Comparison of ENCODE assay signal across 1 cellular context in the genomic region with DNA sequence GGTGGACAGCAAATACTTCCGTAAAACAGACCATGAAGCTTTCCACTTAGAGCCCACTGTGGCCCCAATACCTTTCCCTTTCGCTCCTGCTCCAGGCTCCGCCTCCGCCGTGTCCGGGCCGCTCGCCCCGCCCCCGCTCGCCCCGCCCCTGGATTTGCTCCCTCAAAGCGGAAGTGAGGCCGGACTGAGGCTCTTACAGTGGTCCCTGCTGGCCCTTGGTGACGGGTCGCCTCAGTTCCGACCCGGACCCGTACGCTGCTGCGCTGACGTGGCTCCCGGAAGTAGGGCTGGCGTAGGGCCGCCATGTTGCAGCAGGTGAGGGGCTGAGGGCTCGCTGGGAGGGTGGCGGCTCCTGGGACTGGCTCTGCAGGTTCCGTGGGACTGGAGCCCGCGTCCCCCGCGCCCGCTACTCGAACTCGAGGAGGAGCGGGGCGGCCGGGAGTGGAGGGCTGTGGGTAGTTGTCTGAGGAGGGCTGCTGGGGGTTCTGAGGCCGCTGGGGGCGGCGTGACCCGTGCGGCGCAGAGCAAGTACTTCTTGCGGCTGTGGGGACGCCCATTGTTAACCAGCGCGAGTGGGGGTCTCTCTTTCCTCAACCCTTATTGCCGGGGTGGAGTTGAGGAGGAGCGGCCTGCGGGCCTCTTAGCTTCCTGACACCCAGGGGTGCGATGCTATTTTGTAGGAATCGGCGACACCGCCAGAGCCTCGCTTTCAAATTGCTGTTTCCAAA.
TF ChIP-seq lines count a peak whose summit lies in the region.
"Not testable (repeated sequence)": the region's sequence is repeated elsewhere in the genome, so short reads cannot be mapped to it uniquely, and the experiment has no call there.

Gene TVP23B (plus strand): TSS at position 193 of the 728 bp plus-strand sequence. CDS start 111 bp downstream, at position 304.

TF ChIP-seq in HepG2, 621 proteins besides CTCF, POLR2A, EP300 and RAD21 (continued from another document and continues in another):
- TF ChIP-seq ARID5B (CRISPR knock-in tag; IDR thresholded peaks at IDR 0.05) (0 out of 2 replicates have a peak, but pooled peaks have one; percentile 20), PHF8 (CRISPR knock-in tag; IDR thresholded peaks at IDR 0.05) (peak; percentile 73), CBX5 (CRISPR knock-in tag; IDR thresholded peaks at IDR 0.05; ENCODE audit: borderline replicate concordance) (peak; percentile 80; the same call in 1 of the 2 replicates), POLR2AphosphoS5 (IDR thresholded peaks at IDR 0.05; ENCODE audit: low read depth, low read length) (peak; percentile 59), ELF1 (CRISPR knock-in tag; IDR thresholded peaks at IDR 0.05) (peak; percentile 95), MIER2 (CRISPR knock-in tag; IDR thresholded peaks at IDR 0.05) (0 out of 2 replicates have a peak, but pooled peaks have one; percentile 40), RXRB (CRISPR knock-in tag; IDR thresholded peaks at IDR 0.05; ENCODE audit: borderline replicate concordance) (peak; percentile 54; the same call in 1 of the 2 replicates), TGIF2 (CRISPR knock-in tag; IDR thresholded peaks at IDR 0.05) (0 out of 2 replicates have a peak, but pooled peaks have one; percentile 59), ZFP90 (CRISPR knock-in tag; IDR thresholded peaks at IDR 0.05; ENCODE audit: borderline replicate concordance) (0 out of 2 replicates have a peak, but pooled peaks have one; percentile 40), NR2F6 (CRISPR knock-in tag; IDR thresholded peaks at IDR 0.05) (peak; percentile 61; the same call in 1 of the 2 replicates), ZNF331 (CRISPR knock-in tag; IDR thresholded peaks at IDR 0.05) (0 out of 2 replicates have a peak, but pooled peaks have one; percentile 44), FOXA1 (CRISPR knock-in tag; IDR thresholded peaks at IDR 0.05) (peak; percentile 16; the same call in 1 of the 2 replicates), ELF3 (CRISPR knock-in tag; IDR thresholded peaks at IDR 0.05) (peak; percentile 88), CREM (IDR thresholded peaks at IDR 0.05) (peak; percentile 79), DR1 (CRISPR knock-in tag; IDR thresholded peaks at IDR 0.05) (peak; percentile 56; the same call in 1 of the 2 replicates), POLR2G (IDR thresholded peaks at IDR 0.05; ENCODE audit: low read depth, low read length) (peak; percentile 70), ASH2L (IDR thresholded peaks at IDR 0.05; ENCODE audit: insufficient read length, low read depth, low read length) (peak; percentile 27), GABPA (IDR thresholded peaks at IDR 0.05; ENCODE audit: low read depth, low read length) (peak; percentile 80), GABPA (CRISPR knock-in tag; IDR thresholded peaks at IDR 0.05; ENCODE audit: low read depth) (peak; percentile 93), FOXK1 (CRISPR knock-in tag; IDR thresholded peaks at IDR 0.05; ENCODE audit: borderline replicate concordance, low read depth) (peak; percentile 68; the same call in 1 of the 2 replicates), IKZF5 (CRISPR knock-in tag; IDR thresholded peaks at IDR 0.05) (peak; percentile 23; the same call in 1 of the 2 replicates), THRA (CRISPR knock-in tag; IDR thresholded peaks at IDR 0.05; ENCODE audit: borderline replicate concordance) (peak; percentile 45; the same call in 1 of the 2 replicates), ZNF350 (CRISPR knock-in tag; IDR thresholded peaks at IDR 0.05; ENCODE audit: borderline replicate concordance, low read depth) (peak; percentile 39; the same call in 1 of the 2 replicates), HOXA3 (CRISPR knock-in tag; IDR thresholded peaks at IDR 0.05) (peak; percentile 98), KDM3A (CRISPR knock-in tag; IDR thresholded peaks at IDR 0.05; ENCODE audit: low read depth) (peak; percentile 75), YEATS4 (CRISPR knock-in tag; IDR thresholded peaks at IDR 0.05; ENCODE audit: borderline replicate concordance) (peak; percentile 85), PITX1 (CRISPR knock-in tag; IDR thresholded peaks at IDR 0.05) (0 out of 2 replicates have a peak, but pooled peaks have one; percentile 23)
- TF ChIP-seq, protein P1, sequence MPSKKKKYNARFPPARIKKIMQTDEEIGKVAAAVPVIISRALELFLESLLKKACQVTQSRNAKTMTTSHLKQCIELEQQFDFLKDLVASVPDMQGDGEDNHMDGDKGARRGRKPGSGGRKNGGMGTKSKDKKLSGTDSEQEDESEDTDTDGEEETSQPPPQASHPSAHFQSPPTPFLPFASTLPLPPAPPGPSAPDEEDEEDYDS (CRISPR knock-in tag; IDR thresholded peaks at IDR 0.05), result peak; percentile 69
- TF ChIP-seq, protein P2, sequence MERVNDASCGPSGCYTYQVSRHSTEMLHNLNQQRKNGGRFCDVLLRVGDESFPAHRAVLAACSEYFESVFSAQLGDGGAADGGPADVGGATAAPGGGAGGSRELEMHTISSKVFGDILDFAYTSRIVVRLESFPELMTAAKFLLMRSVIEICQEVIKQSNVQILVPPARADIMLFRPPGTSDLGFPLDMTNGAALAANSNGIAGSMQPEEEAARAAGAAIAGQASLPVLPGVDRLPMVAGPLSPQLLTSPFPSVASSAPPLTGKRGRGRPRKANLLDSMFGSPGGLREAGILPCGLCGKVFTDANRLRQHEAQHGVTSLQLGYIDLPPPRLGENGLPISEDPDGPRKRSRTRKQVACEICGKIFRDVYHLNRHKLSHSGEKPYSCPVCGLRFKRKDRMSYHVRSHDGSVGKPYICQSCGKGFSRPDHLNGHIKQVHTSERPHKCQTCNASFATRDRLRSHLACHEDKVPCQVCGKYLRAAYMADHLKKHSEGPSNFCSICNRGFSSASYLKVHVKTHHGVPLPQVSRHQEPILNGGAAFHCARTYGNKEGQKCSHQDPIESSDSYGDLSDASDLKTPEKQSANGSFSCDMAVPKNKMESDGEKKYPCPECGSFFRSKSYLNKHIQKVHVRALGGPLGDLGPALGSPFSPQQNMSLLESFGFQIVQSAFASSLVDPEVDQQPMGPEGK (CRISPR knock-in tag; IDR thresholded peaks at IDR 0.05), result peak; percentile 46; the same call in 1 of the 2 replicates
- TF ChIP-seq, protein P3, sequence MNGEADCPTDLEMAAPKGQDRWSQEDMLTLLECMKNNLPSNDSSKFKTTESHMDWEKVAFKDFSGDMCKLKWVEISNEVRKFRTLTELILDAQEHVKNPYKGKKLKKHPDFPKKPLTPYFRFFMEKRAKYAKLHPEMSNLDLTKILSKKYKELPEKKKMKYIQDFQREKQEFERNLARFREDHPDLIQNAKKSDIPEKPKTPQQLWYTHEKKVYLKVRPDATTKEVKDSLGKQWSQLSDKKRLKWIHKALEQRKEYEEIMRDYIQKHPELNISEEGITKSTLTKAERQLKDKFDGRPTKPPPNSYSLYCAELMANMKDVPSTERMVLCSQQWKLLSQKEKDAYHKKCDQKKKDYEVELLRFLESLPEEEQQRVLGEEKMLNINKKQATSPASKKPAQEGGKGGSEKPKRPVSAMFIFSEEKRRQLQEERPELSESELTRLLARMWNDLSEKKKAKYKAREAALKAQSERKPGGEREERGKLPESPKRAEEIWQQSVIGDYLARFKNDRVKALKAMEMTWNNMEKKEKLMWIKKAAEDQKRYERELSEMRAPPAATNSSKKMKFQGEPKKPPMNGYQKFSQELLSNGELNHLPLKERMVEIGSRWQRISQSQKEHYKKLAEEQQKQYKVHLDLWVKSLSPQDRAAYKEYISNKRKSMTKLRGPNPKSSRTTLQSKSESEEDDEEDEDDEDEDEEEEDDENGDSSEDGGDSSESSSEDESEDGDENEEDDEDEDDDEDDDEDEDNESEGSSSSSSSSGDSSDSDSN (CRISPR knock-in tag; IDR thresholded peaks at IDR 0.05), result peak; percentile 79
- TF ChIP-seq NR2F6 (IDR thresholded peaks at IDR 0.05); FOXA1 (IDR thresholded peaks at IDR 0.05); CREM (CRISPR knock-in tag; IDR thresholded peaks at IDR 0.05): not testable (repeated sequence)
- TF ChIP-seq, protein P4, sequence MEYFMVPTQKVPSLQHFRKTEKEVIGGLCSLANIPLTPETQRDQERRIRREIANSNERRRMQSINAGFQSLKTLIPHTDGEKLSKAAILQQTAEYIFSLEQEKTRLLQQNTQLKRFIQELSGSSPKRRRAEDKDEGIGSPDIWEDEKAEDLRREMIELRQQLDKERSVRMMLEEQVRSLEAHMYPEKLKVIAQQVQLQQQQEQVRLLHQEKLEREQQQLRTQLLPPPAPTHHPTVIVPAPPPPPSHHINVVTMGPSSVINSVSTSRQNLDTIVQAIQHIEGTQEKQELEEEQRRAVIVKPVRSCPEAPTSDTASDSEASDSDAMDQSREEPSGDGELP (IDR thresholded peaks at IDR 0.05; ENCODE audit: borderline replicate concordance, low read depth), result peak; percentile 47; the same call in 1 of the 2 replicates
- TF ChIP-seq, protein P5, sequence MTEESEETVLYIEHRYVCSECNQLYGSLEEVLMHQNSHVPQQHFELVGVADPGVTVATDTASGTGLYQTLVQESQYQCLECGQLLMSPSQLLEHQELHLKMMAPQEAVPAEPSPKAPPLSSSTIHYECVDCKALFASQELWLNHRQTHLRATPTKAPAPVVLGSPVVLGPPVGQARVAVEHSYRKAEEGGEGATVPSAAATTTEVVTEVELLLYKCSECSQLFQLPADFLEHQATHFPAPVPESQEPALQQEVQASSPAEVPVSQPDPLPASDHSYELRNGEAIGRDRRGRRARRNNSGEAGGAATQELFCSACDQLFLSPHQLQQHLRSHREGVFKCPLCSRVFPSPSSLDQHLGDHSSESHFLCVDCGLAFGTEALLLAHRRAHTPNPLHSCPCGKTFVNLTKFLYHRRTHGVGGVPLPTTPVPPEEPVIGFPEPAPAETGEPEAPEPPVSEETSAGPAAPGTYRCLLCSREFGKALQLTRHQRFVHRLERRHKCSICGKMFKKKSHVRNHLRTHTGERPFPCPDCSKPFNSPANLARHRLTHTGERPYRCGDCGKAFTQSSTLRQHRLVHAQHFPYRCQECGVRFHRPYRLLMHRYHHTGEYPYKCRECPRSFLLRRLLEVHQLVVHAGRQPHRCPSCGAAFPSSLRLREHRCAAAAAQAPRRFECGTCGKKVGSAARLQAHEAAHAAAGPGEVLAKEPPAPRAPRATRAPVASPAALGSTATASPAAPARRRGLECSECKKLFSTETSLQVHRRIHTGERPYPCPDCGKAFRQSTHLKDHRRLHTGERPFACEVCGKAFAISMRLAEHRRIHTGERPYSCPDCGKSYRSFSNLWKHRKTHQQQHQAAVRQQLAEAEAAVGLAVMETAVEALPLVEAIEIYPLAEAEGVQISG (CRISPR knock-in tag; IDR thresholded peaks at IDR 0.05), result peak; percentile 90
